ENCODE assay signal across 8 cellular contexts in the genomic region with DNA sequence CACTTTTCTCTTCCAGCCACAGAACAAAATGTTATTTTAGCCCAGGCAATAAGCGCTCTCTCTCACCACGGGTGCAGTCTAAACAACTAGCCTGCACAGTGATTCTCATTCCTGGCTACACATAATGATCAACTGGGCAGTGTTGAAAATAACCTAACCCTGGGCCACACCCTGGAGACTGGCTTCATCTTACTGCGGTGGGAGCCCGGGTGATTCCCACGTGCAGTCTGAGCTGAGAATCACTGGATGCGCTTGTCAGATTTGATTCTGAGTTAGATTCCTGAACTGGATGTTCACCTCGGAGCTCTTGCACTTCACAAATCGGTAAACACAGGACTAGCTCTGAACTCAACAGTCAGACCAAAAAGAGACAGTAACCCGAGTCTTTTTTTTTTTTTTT. TPM values are rescaled to one million over a fixed set of nuclear protein-coding genes. Genes with fewer than 3 reads are reported as not detected.
DNase-seq lines count a peak whose midpoint lies in the region; ATAC-seq, FAIRE-seq and TF ChIP-seq lines count a peak whose summit lies in the region.

No MANE protein-coding gene starts in this region.

- H3K4me1 Mint-ChIP-seq in astrocyte (ENCODE audit: low read depth, unreplicated experiment) = peaks cover 52% of the 10 kb centered on the region
- H3K4me1 Mint-ChIP-seq in naive thymus-derived CD8-positive, alpha-beta T cell = peaks cover 45 to 90% (median 87%) of the 10 kb centered on the region in 4 donors

- no peak overlapping the region for H2AFZ ChIP-seq in astrocyte (ENCODE audit: low read depth, low read length)

- FAIRE-seq in astrocyte (lab: Jason Lieb, UNC) = no peak

- no peaks in the 10 kb centered on the region for H3K27me3 Mint-ChIP-seq in astrocyte (ENCODE audit: low read depth, unreplicated experiment)
- no peaks in the 10 kb centered on the region for H3K27me3 Mint-ChIP-seq in naive thymus-derived CD8-positive, alpha-beta T cell

- no peaks in the 10 kb centered on the region for H3K36me3 ChIP-seq in astrocyte (ENCODE audit: insufficient read depth, low read length)

- no peak overlapping the region for H3K4me2 ChIP-seq in astrocyte (ENCODE audit: low read length)

- H4K20me1 ChIP-seq in astrocyte (ENCODE audit: insufficient read depth, low read length) = peaks cover 13% of the 10 kb centered on the region

- H3K79me2 ChIP-seq in astrocyte (ENCODE audit: insufficient read depth, low read length) = no peaks in the 10 kb centered on the region

- H3K9me3 ChIP-seq in astrocyte (ENCODE audit: insufficient read depth, low read depth, low read length) = no peaks in the 10 kb centered on the region

- peak overlapping the region; percentile 30 for H3K4me3 Mint-ChIP-seq in astrocyte (ENCODE audit: unreplicated experiment)
- peak overlapping the region; percentile 80 to 98 (median 88) for H3K4me3 Mint-ChIP-seq in naive thymus-derived CD8-positive, alpha-beta T cell

- DNase-seq in astrocyte (ENCODE audit: low read depth) (no peak), putamen (ENCODE audit: low spot score) (no peak), T1000 (lab: John Stamatoyannopoulos, UW) (no peak)
- no peak for DNase-seq in naive thymus-derived CD8-positive, alpha-beta T cell
- DNase-seq in NK-92 treated with Interleukin-12 subunit alpha and Interleukin-12 subunit beta, amount 100 ng/mL, for 24 hours (lab: John Stamatoyannopoulos, UW) = no peak
- DNase-seq in effector CD8-positive, alpha-beta T cell (lab: John Stamatoyannopoulos, UW) = no peak

- peak overlapping the region; percentile 21; the same call in 1 of the 2 replicates for H3K4me3 ChIP-seq in GM08714 (ENCODE audit: low read length)
- H3K4me3 ChIP-seq in astrocyte (ENCODE audit: insufficient read depth, low read depth, low read length) = no peak overlapping the region

- H3K4me1 ChIP-seq in astrocyte (ENCODE audit: insufficient read depth, low read length) = no peaks in the 10 kb centered on the region

- no peak overlapping the region for H3K27ac Mint-ChIP-seq in astrocyte (ENCODE audit: unreplicated experiment)
- peak overlapping the region; percentile 66 to 99 (median 96) for H3K27ac Mint-ChIP-seq in naive thymus-derived CD8-positive, alpha-beta T cell

- no peaks in the 10 kb centered on the region for H3K27me3 ChIP-seq in astrocyte (ENCODE audit: insufficient read depth, low read length)

- ATAC-seq in HG03103 (IDR thresholded peaks at IDR 0.05; ENCODE audit: low read depth, unreplicated experiment) = peak; percentile 7
- ATAC-seq in naive thymus-derived CD8-positive, alpha-beta T cell = peak; percentile 15 to 23

- POLR2A ChIA-PET in naive thymus-derived CD8-positive, alpha-beta T cell (lab: Charles Lee) = interaction anchor here (0.7 to 5.7 kb wide), 20 partner anchors 9 to 1095 kb away, joined by 3 to 157 read pairs (median 7); a partner anchor contains a TSS

- peaks cover 3% of the 10 kb centered on the region for H3K9me3 Mint-ChIP-seq in astrocyte (ENCODE audit: unreplicated experiment)
- no peaks in the 10 kb centered on the region for H3K9me3 Mint-ChIP-seq in naive thymus-derived CD8-positive, alpha-beta T cell

- H3K36me3 Mint-ChIP-seq in astrocyte (ENCODE audit: low read depth, unreplicated experiment) = peaks cover 29% of the 10 kb centered on the region
- peaks cover 5 to 55% (median 21%) of the 10 kb centered on the region in 3 donors for H3K36me3 Mint-ChIP-seq in naive thymus-derived CD8-positive, alpha-beta T cell

- TF ChIP-seq CTCF in astrocyte (IDR thresholded peaks at IDR 0.05; ENCODE audit: insufficient read depth, low read depth, low read length) = no peak

- no peak overlapping the region for H3K9ac ChIP-seq in astrocyte (ENCODE audit: low read length)

- H3K27ac ChIP-seq in astrocyte (ENCODE audit: low read depth, low read length) = no peak overlapping the region

RNA-seq across cellular contexts. Expression of a gene that starts 14.9 kb away (rescaled TPM):
- total RNA-seq in astrocyte = 63.0 and 63.8 TPM in 2 replicates
- total RNA-seq in naive thymus-derived CD8-positive, alpha-beta T cell = 100 to 1,000 TPM; 202 to 214 TPM
- 100 to 1,000 TPM; 144 to 188 (median 162) TPM for polyA plus RNA-seq in naive thymus-derived CD8-positive, alpha-beta T cell

RNA-seq across cellular contexts. Expression of a gene that starts 58.8 kb away (rescaled TPM):
- total RNA-seq in astrocyte = 11.9 and 12.3 TPM in 2 replicates
- under 1 TPM; 0.26 to 0.36 TPM for total RNA-seq in naive thymus-derived CD8-positive, alpha-beta T cell
- polyA plus RNA-seq in naive thymus-derived CD8-positive, alpha-beta T cell = under 1 TPM in 1 of 3 donors, not detected in 2; 0.23 TPM
